ENCODE assay signal across 12 cellular contexts in the genomic region with DNA sequence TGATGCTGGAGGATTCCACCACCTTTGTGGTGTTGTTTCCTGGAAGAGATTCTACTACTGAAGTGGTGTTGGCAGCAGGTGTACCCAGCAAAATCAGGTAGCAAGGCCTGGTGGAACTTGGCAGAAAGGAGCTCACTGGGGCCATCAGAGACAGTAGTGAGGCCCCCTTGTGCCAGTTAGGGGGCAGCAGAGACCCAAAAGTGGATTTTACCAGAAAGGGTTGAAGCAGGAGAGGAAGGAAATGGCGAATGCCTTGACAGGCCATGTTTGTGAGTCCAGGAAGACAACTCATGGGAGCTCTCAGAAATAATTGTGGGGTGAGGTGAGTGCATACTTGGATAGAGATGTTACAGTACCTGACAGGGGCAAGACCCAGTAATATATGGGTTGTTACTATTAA.
A peak's percentile ranks its signal among the peaks of the same experiment; 100 is the strongest.
DNase-seq lines count a peak whose midpoint lies in the region; ATAC-seq and TF ChIP-seq lines count a peak whose summit lies in the region.
"Had no signal": no experiment of that assay in that cellular context is flagged by ENCODE, and none has a peak within 500 bp of the region (broad histone marks: within the 10 kb centered on the region; RNA-seq: fewer than 3 reads in every experiment).

No MANE protein-coding gene starts in this region.

- no peaks in the 10 kb centered on the region for H4K20me1 ChIP-seq in MM.1S (ENCODE audit: insufficient read depth, low read length)

- TF ChIP-seq POLR2A in heart left ventricle (IDR thresholded peaks at IDR 0.05) = no peak

- TF ChIP-seq CTCF in cardiac muscle cell (IDR thresholded peaks at IDR 0.05; ENCODE audit: low read depth, low read length) (peak; percentile 19), heart left ventricle (IDR thresholded peaks at IDR 0.05) (peak in 1 of 12 donors; percentile 17), MM.1S (IDR thresholded peaks at IDR 0.05; ENCODE audit: low read length) (peak; percentile 27)

- WGBS in heart left ventricle, 4 donors = 83 to 100% (median 94%) methylated on average over 1 of the region's 1 CpG

- peaks cover 0 to 3% of the 10 kb centered on the region in 2 donors for H3K9me3 Mint-ChIP-seq in stimulated activated naive B cell treated with anti-CD40 and anti-IgM and Interleukin-4, amounts not matched to agents 10 μg/mL and 1 μg/mL and 100 μg/mL, for 72 hours
- H3K9me3 Mint-ChIP-seq: natural killer cell had no signal

- peaks cover 13 to 22% of the 10 kb centered on the region in 2 donors for H3K36me3 Mint-ChIP-seq in stimulated activated naive B cell treated with anti-CD40 and anti-IgM and Interleukin-4, amounts not matched to agents 10 μg/mL and 1 μg/mL and 100 μg/mL, for 72 hours
- H3K36me3 Mint-ChIP-seq: CD14-positive monocyte, natural killer cell had no signal

- H3K4me1 ChIP-seq in cardiac muscle cell (ENCODE audit: low read depth) (no peaks in the 10 kb centered on the region), heart left ventricle (peaks cover 0 to 16% (median 0%) of the 10 kb centered on the region in 12 donors), MM.1S (ENCODE audit: low read length) (peaks cover 28% of the 10 kb centered on the region)

- no peak overlapping the region for H3K9ac ChIP-seq in MM.1S (ENCODE audit: low read length)

- no peaks in the 10 kb centered on the region for H3K27me3 Mint-ChIP-seq in stimulated activated naive B cell treated with anti-CD40 and anti-IgM and Interleukin-4, amounts not matched to agents 10 μg/mL and 1 μg/mL and 100 μg/mL, for 72 hours
- H3K27me3 Mint-ChIP-seq: IgD-negative memory B cell had no signal

- peaks cover 28 to 34% of the 10 kb centered on the region in 2 donors for H3K4me1 Mint-ChIP-seq in stimulated activated naive B cell treated with anti-CD40 and anti-IgM and Interleukin-4, amounts not matched to agents 10 μg/mL and 1 μg/mL and 100 μg/mL, for 72 hours

- H3K9me3 ChIP-seq in cardiac muscle cell (ENCODE audit: low read depth) (no peaks in the 10 kb centered on the region), heart left ventricle (peaks cover 0 to 15% (median 0%) of the 10 kb centered on the region in 12 donors), MM.1S (replicated peaks; ENCODE audit: insufficient read depth, low read length) (no peaks in the 10 kb centered on the region)

- H3K9me2 ChIP-seq in MM.1S (replicated peaks; ENCODE audit: insufficient read depth, low read length) = no peaks in the 10 kb centered on the region

- no peak overlapping the region for H3K4me3 ChIP-seq in cardiac muscle cell
- H3K4me3 ChIP-seq in heart left ventricle = no peak overlapping the region
- no peak overlapping the region for H3K4me3 ChIP-seq in MM.1S (ENCODE audit: low read length)

- no peak overlapping the region for H3K4me2 ChIP-seq in MM.1S (ENCODE audit: low read depth, low read length)

- H2AFZ ChIP-seq in MM.1S (ENCODE audit: low read length) = no peak overlapping the region

- no peaks in the 10 kb centered on the region for H3K79me2 ChIP-seq in MM.1S (ENCODE audit: low read length)

- no peaks in the 10 kb centered on the region for H3K36me3 ChIP-seq in cardiac muscle cell
- H3K36me3 ChIP-seq in heart left ventricle = no peaks in the 10 kb centered on the region
- H3K36me3 ChIP-seq in MM.1S (replicated peaks; ENCODE audit: insufficient read depth, low read length) = no peaks in the 10 kb centered on the region

- DNase-seq in cardiac muscle cell (ENCODE audit: low read depth in 1 of 2, low spot score in 1 of 2) (peak in 1 of 2 donors; percentile 19), heart left ventricle (no peak), MM.1S (no peak), cerebellar cortex (ENCODE audit: low spot score) (peak; percentile 15)
- DNase-seq in stimulated activated naive B cell treated with anti-CD40 and anti-IgM and Interleukin-4, amounts not matched to agents 10 μg/mL and 1 μg/mL and 100 μg/mL, for 72 hours = peak; percentile 2
- DNase-seq: natural killer cell had no signal

- H3F3A ChIP-seq in MM.1S (ENCODE audit: insufficient read depth, low read length) = peaks cover 13% of the 10 kb centered on the region

- H3K27me3 ChIP-seq in cardiac muscle cell (no peaks in the 10 kb centered on the region), heart left ventricle (no peaks in the 10 kb centered on the region), MM.1S (replicated peaks; ENCODE audit: insufficient read depth, low read length) (no peaks in the 10 kb centered on the region)

- H3K4me3 Mint-ChIP-seq in stimulated activated naive B cell treated with anti-CD40 and anti-IgM and Interleukin-4, amounts not matched to agents 10 μg/mL and 1 μg/mL and 100 μg/mL, for 72 hours = no peak overlapping the region
- H3K4me3 Mint-ChIP-seq: CD14-positive monocyte, IgD-negative memory B cell, natural killer cell had no signal

- ATAC-seq in heart left ventricle (no peak), HG03095 (IDR thresholded peaks at IDR 0.05; ENCODE audit: unreplicated experiment) (no peak), HG03354 (IDR thresholded peaks at IDR 0.05; ENCODE audit: poor library complexity, severe bottlenecking, unreplicated experiment) (no peak), GM21825 (IDR thresholded peaks at IDR 0.05; ENCODE audit: unreplicated experiment) (no peak)
- no peak for ATAC-seq in stimulated activated naive B cell treated with anti-CD40 and anti-IgM and Interleukin-4, amounts not matched to agents 10 μg/mL and 1 μg/mL and 100 μg/mL, for 72 hours (replicated peaks)

- intact Hi-C loops in heart left ventricle (cut with DNase I) = no loop called here

- no peak overlapping the region for H3K27ac Mint-ChIP-seq in stimulated activated naive B cell treated with anti-CD40 and anti-IgM and Interleukin-4, amounts not matched to agents 10 μg/mL and 1 μg/mL and 100 μg/mL, for 72 hours
- H3K27ac Mint-ChIP-seq: CD14-positive monocyte, natural killer cell had no signal

- H3K27ac ChIP-seq in cardiac muscle cell (no peak overlapping the region), heart left ventricle (no peak overlapping the region), MM.1S (ENCODE audit: low read length) (no peak overlapping the region)
- H3K27ac ChIP-seq: epithelial cell of prostate had no signal

Comparison
In these comparisons a context has a peak if more than half of its experiments do, and no peak if none do; other contexts are left out.
1. DNase-seq: peak in cerebellar cortex (single experiment) and stimulated activated naive B cell treated with anti-CD40 and anti-IgM and Interleukin-4, amounts not matched to agents 10 μg/mL and 1 μg/mL and 100 μg/mL, for 72 hours (single experiment); none in heart left ventricle (0 of 5) and MM.1S (single experiment).